In the genomic region with DNA sequence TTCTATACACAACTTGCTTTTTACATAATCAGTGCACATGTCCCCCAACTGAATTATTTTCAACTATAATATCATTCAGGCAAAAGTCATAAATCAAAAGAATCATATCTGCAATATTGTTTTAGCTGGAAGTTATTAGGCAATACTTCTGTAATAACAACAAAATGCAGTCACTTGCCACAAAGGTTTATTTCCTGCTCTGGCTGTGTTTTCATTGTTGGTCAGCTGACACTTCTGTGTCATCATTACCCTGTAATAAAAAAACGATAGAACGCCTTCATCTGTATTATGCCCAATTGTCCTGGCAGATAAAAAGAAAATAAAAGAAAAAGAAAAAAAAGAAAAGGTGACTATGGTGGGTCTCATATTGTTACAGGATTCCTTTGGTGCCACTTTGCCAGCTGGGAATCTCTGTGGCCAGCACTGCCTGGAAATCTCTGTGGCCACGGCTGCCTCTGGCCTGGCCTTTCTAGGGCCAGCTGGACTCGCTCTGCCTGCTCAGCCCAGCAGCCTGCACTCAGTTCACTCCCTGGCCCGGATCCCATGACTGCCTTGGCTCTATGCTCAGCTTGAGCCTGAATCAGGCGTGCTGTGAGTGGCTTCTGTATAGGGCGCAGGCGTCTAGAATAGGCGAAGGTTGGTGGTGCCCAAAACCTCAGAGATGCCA, we compare ENCODE assay signal across 11 cellular contexts.
DNase-seq lines count a peak whose midpoint lies in the region; ATAC-seq and TF ChIP-seq lines count a peak whose summit lies in the region.
"Had no signal": no experiment of that assay in that cellular context is flagged by ENCODE, and none has a peak within 500 bp of the region (broad histone marks: within the 10 kb centered on the region; RNA-seq: fewer than 3 reads in every experiment).

No MANE protein-coding gene starts in this region.

- POLR2A ChIA-PET in MCF 10A (lab: Yijun Ruan, JAX) = interaction anchor here (1.2 kb wide), 1 partner anchor 17 kb away, joined by 4 read pairs; no protein-coding TSS in a partner anchor
- POLR2A ChIA-PET in naive thymus-derived CD8-positive, alpha-beta T cell (lab: Charles Lee) = no interaction called here

- H3K27ac ChIP-seq in right cardiac atrium (ENCODE audit: low read length) (no peak overlapping the region), tibial artery (peak overlapping the region; percentile 63 to 68), Karpas-422 (ENCODE audit: low read length) (no peak overlapping the region)
- H3K27ac ChIP-seq: right lobe of liver had no signal

- no peaks in the 10 kb centered on the region for H3K9me3 Mint-ChIP-seq in MCF 10A (ENCODE audit: unreplicated experiment)
- H3K9me3 Mint-ChIP-seq in naive thymus-derived CD8-positive, alpha-beta T cell = peaks cover 0 to 3% (median 0%) of the 10 kb centered on the region in 9 donors

- H3K9ac ChIP-seq in Karpas-422 (ENCODE audit: low read length) = no peak overlapping the region

- H3K36me3 Mint-ChIP-seq in MCF 10A (ENCODE audit: insufficient read depth, unreplicated experiment) = no peaks in the 10 kb centered on the region
- H3K36me3 Mint-ChIP-seq in naive thymus-derived CD8-positive, alpha-beta T cell = no peaks in the 10 kb centered on the region

- peaks cover 5% of the 10 kb centered on the region for H3K4me1 Mint-ChIP-seq in MCF 10A (ENCODE audit: insufficient read depth, unreplicated experiment)
- no peaks in the 10 kb centered on the region for H3K4me1 Mint-ChIP-seq in naive thymus-derived CD8-positive, alpha-beta T cell

- H3K4me3 Mint-ChIP-seq in MCF 10A (ENCODE audit: unreplicated experiment) = no peak overlapping the region
- no peak overlapping the region for H3K4me3 Mint-ChIP-seq in naive thymus-derived CD8-positive, alpha-beta T cell
- H3K4me3 Mint-ChIP-seq: effector memory CD8-positive, alpha-beta T cell had no signal

- CTCF ChIA-PET in MCF 10A (lab: Yijun Ruan, JAX) = no interaction called here

- BruUV-seq in MCF 10A (replicated peaks; lab: Mats Ljungman, UMichigan) = no TSS peak

- H3K27ac Mint-ChIP-seq in MCF 10A (ENCODE audit: low read depth, unreplicated experiment) = peak overlapping the region; percentile 75
- no peak overlapping the region for H3K27ac Mint-ChIP-seq in naive thymus-derived CD8-positive, alpha-beta T cell
- H3K27ac Mint-ChIP-seq: effector memory CD8-positive, alpha-beta T cell had no signal

- H4K20me1 ChIP-seq in Karpas-422 (ENCODE audit: insufficient read depth, low read depth, low read length) = no peaks in the 10 kb centered on the region

- no peaks in the 10 kb centered on the region for H3K9me2 ChIP-seq in Karpas-422 (replicated peaks; ENCODE audit: insufficient read depth, low read length)

- peak; percentile 93 to 98 for ATAC-seq in right cardiac atrium
- no peak for ATAC-seq in naive thymus-derived CD8-positive, alpha-beta T cell
- ATAC-seq: effector memory CD8-positive, alpha-beta T cell had no signal

- H3K27me3 Mint-ChIP-seq in MCF 10A (ENCODE audit: insufficient read depth, unreplicated experiment) = no peaks in the 10 kb centered on the region
- H3K27me3 Mint-ChIP-seq in naive thymus-derived CD8-positive, alpha-beta T cell = no peaks in the 10 kb centered on the region
- H3K27me3 Mint-ChIP-seq: effector memory CD8-positive, alpha-beta T cell had no signal

- no peak overlapping the region for H3K4me2 ChIP-seq in Karpas-422 (ENCODE audit: low read depth, low read length, poor library complexity, severe bottlenecking)

- H3K79me2 ChIP-seq in Karpas-422 (ENCODE audit: low read length) = no peaks in the 10 kb centered on the region

- H2AFZ ChIP-seq in Karpas-422 (ENCODE audit: low read length) = no peak overlapping the region

- H3K4me3 ChIP-seq in right cardiac atrium (ENCODE audit: low read length) (no peak overlapping the region), tibial artery (no peak overlapping the region), Karpas-422 (ENCODE audit: low read length) (no peak overlapping the region)
- H3K4me3 ChIP-seq: right lobe of liver had no signal

- no peaks in the 10 kb centered on the region for H3K9me3 ChIP-seq in right cardiac atrium (ENCODE audit: control insufficient read depth, low read length)
- no peaks in the 10 kb centered on the region for H3K9me3 ChIP-seq in tibial artery
- peaks cover 4% of the 10 kb centered on the region; the same call in 1 of the 2 replicates for H3K9me3 ChIP-seq in Karpas-422 (ENCODE audit: low read length)
- H3K9me3 ChIP-seq: right lobe of liver had no signal

- H3K27me3 ChIP-seq in right cardiac atrium (ENCODE audit: control insufficient read depth, insufficient read depth) (no peaks in the 10 kb centered on the region), tibial artery (no peaks in the 10 kb centered on the region), Karpas-422 (ENCODE audit: low read length) (no peaks in the 10 kb centered on the region)
- H3K27me3 ChIP-seq: right lobe of liver had no signal

- 56% methylated on average over 9 of the region's 9 CpGs for WGBS in right cardiac atrium

- TF ChIP-seq CTCF in MCF 10A (IDR thresholded peaks at IDR 0.05; ENCODE audit: unreplicated experiment) (no peak), tibial artery (IDR thresholded peaks at IDR 0.05) (no peak)

- intact Hi-C loops in MCF 10A (cut with micrococcal nuclease) = no loop called here
- intact Hi-C loops in right cardiac atrium (cut with DNase I) = no loop called here
- intact Hi-C loops in tibial artery (cut with DNase I; ENCODE audit: low total_unique reads) = no loop called here

- peak; percentile 91 for DNase-seq in LHCN-M2 (ENCODE audit: low read depth)
- peak; percentile 75 for DNase-seq in MCF 10A (ENCODE audit: unreplicated experiment)
- peak; percentile 80 to 94 (median 91) for DNase-seq in right cardiac atrium
- DNase-seq in tibial artery = peak; percentile 79 to 92
- DNase-seq in occipital lobe (lab: John Stamatoyannopoulos, UW) = no peak
- DNase-seq in naive thymus-derived CD8-positive, alpha-beta T cell = no peak
- no peak for DNase-seq in C1 segment of cervical spinal cord (lab: John Stamatoyannopoulos, UW)
- DNase-seq in Karpas-422 = no peak
- DNase-seq: effector memory CD8-positive, alpha-beta T cell; NCI-H69 had no signal

- no peaks in the 10 kb centered on the region for H3K4me1 ChIP-seq in right cardiac atrium (ENCODE audit: control insufficient read depth, insufficient read depth, low read length)
- H3K4me1 ChIP-seq in tibial artery = peaks cover 0 to 17% (median 3%) of the 10 kb centered on the region in 4 donors
- H3K4me1 ChIP-seq in Karpas-422 (ENCODE audit: low read length) = no peaks in the 10 kb centered on the region
- H3K4me1 ChIP-seq: right lobe of liver had no signal

- H3K36me3 ChIP-seq in tibial artery (no peaks in the 10 kb centered on the region), Karpas-422 (ENCODE audit: insufficient read depth, low read length) (no peaks in the 10 kb centered on the region)
- H3K36me3 ChIP-seq: right lobe of liver had no signal

Comparison
In these comparisons a context has a peak if more than half of its experiments do, and no peak if none do; other contexts are left out.
1. DNase-seq: peak in LHCN-M2 (single experiment), MCF 10A (single experiment), right cardiac atrium (3 of 3) and tibial artery (2 of 2); none in occipital lobe (single experiment), naive thymus-derived CD8-positive, alpha-beta T cell (0 of 10), C1 segment of cervical spinal cord (0 of 14) and Karpas-422 (single experiment).
2. ATAC-seq: peak in right cardiac atrium (2 of 2); none in naive thymus-derived CD8-positive, alpha-beta T cell (0 of 2).
3. H3K27ac ChIP-seq: peak in tibial artery (2 of 2); none in right cardiac atrium (single experiment) and Karpas-422 (single experiment).